16 cellular contexts compared by ENCODE assay signal in genomic region chr17:54903375-54903774, GRCh38. TPM values are rescaled to one million over a fixed set of nuclear protein-coding genes. Genes with fewer than 3 reads are reported as not detected.
DNase-seq lines count a peak whose midpoint lies in the region; ATAC-seq and TF ChIP-seq lines count a peak whose summit lies in the region.
"Had no signal": no experiment of that assay in that cellular context is flagged by ENCODE, and none has a peak within 500 bp of the region (broad histone marks: within the 10 kb centered on the region; RNA-seq: fewer than 3 reads in every experiment).

No MANE protein-coding gene starts in this region.

- DNase-seq in EH (ENCODE audit: low read depth) (peak; percentile 34), Peyer's patch (peak in 2 of 3 donors; percentile 65), left ventricle myocardium superior (peak; percentile 70), ovary (peak; percentile 13 to 42 (median 19)), NCI-H146 (lab: John Stamatoyannopoulos, UW) (no peak)
- no peak for DNase-seq in activated naive CD8-positive, alpha-beta T cell treated with anti-CD3 and anti-CD28 coated beads for 36 hours
- DNase-seq: activated CD4-positive, alpha-beta T cell treated with anti-CD3 and anti-CD28 coated beads for 36 hours; NCI-H1436; NCI-H774; stimulated activated CD4-positive, alpha-beta T cell treated with anti-CD3 and anti-CD28 coated beads, Interleukin-2, amount 100 ng/mL, for 24 hours had no signal

- H3K9me3 Mint-ChIP-seq in activated naive CD8-positive, alpha-beta T cell treated with anti-CD3 and anti-CD28 coated beads for 36 hours = no peaks in the 10 kb centered on the region
- H3K9me3 Mint-ChIP-seq: activated T-helper 17 cell treated with anti-CD3 and anti-CD28 coated beads, Interleukin-2, amount 50 U/mL, for 72 hours; stimulated activated effector memory CD8-positive, alpha-beta T cell treated with anti-CD3 and anti-CD28 coated beads, Interleukin-12 subunit alpha, Interleukin-12 subunit beta, amount 100 ng/mL, for 72 hours had no signal

- peaks cover 7% of the 10 kb centered on the region for H3K4me1 Mint-ChIP-seq in activated naive CD8-positive, alpha-beta T cell treated with anti-CD3 and anti-CD28 coated beads for 36 hours
- H3K4me1 Mint-ChIP-seq: activated T-helper 17 cell treated with anti-CD3 and anti-CD28 coated beads, Interleukin-2, amount 50 U/mL, for 72 hours; stimulated activated effector memory CD8-positive, alpha-beta T cell treated with anti-CD3 and anti-CD28 coated beads, Interleukin-12 subunit alpha, Interleukin-12 subunit beta, amount 100 ng/mL, for 72 hours had no signal

- H3K4me3 ChIP-seq in Peyer's patch = no peak overlapping the region
- no peak overlapping the region for H3K4me3 ChIP-seq in ovary
- H3K4me3 ChIP-seq: BLaER1 treated with 17β-estradiol and CSF1 and Interleukin-3, amounts not matched to agents 10 nM and 100 nM; breast epithelium had no signal

- H3K9me3 ChIP-seq in Peyer's patch (no peaks in the 10 kb centered on the region), ovary (no peaks in the 10 kb centered on the region)
- H3K9me3 ChIP-seq: breast epithelium had no signal

- H3K27ac Mint-ChIP-seq in activated naive CD8-positive, alpha-beta T cell treated with anti-CD3 and anti-CD28 coated beads for 36 hours = no peak overlapping the region
- H3K27ac Mint-ChIP-seq: activated CD4-positive, alpha-beta T cell treated with anti-CD3 and anti-CD28 coated beads for 36 hours; activated T-helper 17 cell treated with anti-CD3 and anti-CD28 coated beads, Interleukin-2, amount 50 U/mL, for 72 hours; stimulated activated effector memory CD8-positive, alpha-beta T cell treated with anti-CD3 and anti-CD28 coated beads, Interleukin-12 subunit alpha, Interleukin-12 subunit beta, amount 100 ng/mL, for 72 hours had no signal

- no peak for TF ChIP-seq CTCF in Peyer's patch (IDR thresholded peaks at IDR 0.05)
- no peak for TF ChIP-seq CTCF in ovary (IDR thresholded peaks at IDR 0.05)

- H3K27me3 ChIP-seq in Peyer's patch (no peaks in the 10 kb centered on the region), ovary (no peaks in the 10 kb centered on the region)
- H3K27me3 ChIP-seq: BLaER1 treated with 17β-estradiol and CSF1 and Interleukin-3, amounts not matched to agents 10 nM and 100 nM; breast epithelium had no signal

- H3K36me3 ChIP-seq in Peyer's patch = no peaks in the 10 kb centered on the region
- no peaks in the 10 kb centered on the region for H3K36me3 ChIP-seq in ovary
- H3K36me3 ChIP-seq: BLaER1 treated with 17β-estradiol and CSF1 and Interleukin-3, amounts not matched to agents 10 nM and 100 nM; breast epithelium had no signal

- peaks cover 0 to 19% (median 0%) of the 10 kb centered on the region in 4 donors for H3K4me1 ChIP-seq in Peyer's patch
- peaks cover 6% of the 10 kb centered on the region for H3K4me1 ChIP-seq in ovary (ENCODE audit: insufficient read depth)
- H3K4me1 ChIP-seq: breast epithelium had no signal

- WGBS in ovary, 3 donors = 16 to 26% (median 19%) methylated on average over 1 of the region's 1 CpG

- H3K27ac ChIP-seq in Peyer's patch (no peak overlapping the region), ovary (no peak overlapping the region)
- H3K27ac ChIP-seq: BLaER1 treated with 17β-estradiol and CSF1 and Interleukin-3, amounts not matched to agents 10 nM and 100 nM; breast epithelium had no signal

- ATAC-seq in left ventricle myocardium superior (peak; percentile 78), GM19328 (IDR thresholded peaks at IDR 0.05; ENCODE audit: unreplicated experiment) (no peak), HG02763 (IDR thresholded peaks at IDR 0.05; ENCODE audit: unreplicated experiment) (no peak)
- ATAC-seq: activated CD4-positive, alpha-beta T cell treated with anti-CD3 and anti-CD28 coated beads for 36 hours; activated T-helper 17 cell treated with anti-CD3 and anti-CD28 coated beads, Interleukin-2, amount 50 U/mL, for 72 hours; stimulated activated effector memory CD8-positive, alpha-beta T cell treated with anti-CD3 and anti-CD28 coated beads, Interleukin-12 subunit alpha, Interleukin-12 subunit beta, amount 100 ng/mL, for 72 hours had no signal

- peaks cover 27% of the 10 kb centered on the region for H3K27me3 Mint-ChIP-seq in activated naive CD8-positive, alpha-beta T cell treated with anti-CD3 and anti-CD28 coated beads for 36 hours

- H3K36me3 Mint-ChIP-seq in activated naive CD8-positive, alpha-beta T cell treated with anti-CD3 and anti-CD28 coated beads for 36 hours = no peaks in the 10 kb centered on the region
- H3K36me3 Mint-ChIP-seq: stimulated activated effector memory CD8-positive, alpha-beta T cell treated with anti-CD3 and anti-CD28 coated beads, Interleukin-12 subunit alpha, Interleukin-12 subunit beta, amount 100 ng/mL, for 72 hours had no signal

- no peak overlapping the region for H3K4me3 Mint-ChIP-seq in activated naive CD8-positive, alpha-beta T cell treated with anti-CD3 and anti-CD28 coated beads for 36 hours
- H3K4me3 Mint-ChIP-seq: activated CD4-positive, alpha-beta T cell treated with anti-CD3 and anti-CD28 coated beads for 36 hours; activated T-helper 17 cell treated with anti-CD3 and anti-CD28 coated beads, Interleukin-2, amount 50 U/mL, for 72 hours; stimulated activated effector memory CD8-positive, alpha-beta T cell treated with anti-CD3 and anti-CD28 coated beads, Interleukin-12 subunit alpha, Interleukin-12 subunit beta, amount 100 ng/mL, for 72 hours had no signal

- no peak for TF ChIP-seq EP300 in ovary (IDR thresholded peaks at IDR 0.05)

- intact Hi-C loops in left ventricle myocardium superior (cut with micrococcal nuclease) (no loop called here), ovary (cut with DNase I) (no loop called here)

- TF ChIP-seq POLR2A in Peyer's patch (IDR thresholded peaks at IDR 0.05) (no peak), ovary (IDR thresholded peaks at IDR 0.05) (no peak)

RNA-seq across cellular contexts. Expression of gene TOM1L1, which starts 2.7 kb away (rescaled TPM):
- 100 to 1,000 TPM in 1 of 4 donors, 10 to 100 TPM in 3; 35.5 to 108 (median 87.8) TPM for total RNA-seq in Peyer's patch
- total RNA-seq in left ventricle myocardium superior = 12.1 TPM
- total RNA-seq in ovary = 10 to 100 TPM in 3 of 7 donors, 1 to 10 TPM in 4; 7.4 to 33.0 (median 8.9) TPM
- 10 to 100 TPM in 1 of 2 donors, 1 to 10 TPM in 1; 5.8 to 12.9 TPM for polyA plus RNA-seq in ovary
- 1 to 10 TPM in 1 of 2 experiments, under 1 TPM in 1; 0.74 to 1.0 TPM for total RNA-seq in activated naive CD8-positive, alpha-beta T cell treated with anti-CD3 and anti-CD28 coated beads for 36 hours

Comparison
In these comparisons a context has a peak if more than half of its experiments do, and no peak if none do; other contexts are left out.
1. DNase-seq: peak in EH (single experiment), Peyer's patch (2 of 3), left ventricle myocardium superior (single experiment) and ovary (5 of 5); none in NCI-H146 (single experiment) and activated naive CD8-positive, alpha-beta T cell treated with anti-CD3 and anti-CD28 coated beads for 36 hours (single experiment).